Comparison of ENCODE assay signal across 24 cellular contexts in the genomic region with DNA sequence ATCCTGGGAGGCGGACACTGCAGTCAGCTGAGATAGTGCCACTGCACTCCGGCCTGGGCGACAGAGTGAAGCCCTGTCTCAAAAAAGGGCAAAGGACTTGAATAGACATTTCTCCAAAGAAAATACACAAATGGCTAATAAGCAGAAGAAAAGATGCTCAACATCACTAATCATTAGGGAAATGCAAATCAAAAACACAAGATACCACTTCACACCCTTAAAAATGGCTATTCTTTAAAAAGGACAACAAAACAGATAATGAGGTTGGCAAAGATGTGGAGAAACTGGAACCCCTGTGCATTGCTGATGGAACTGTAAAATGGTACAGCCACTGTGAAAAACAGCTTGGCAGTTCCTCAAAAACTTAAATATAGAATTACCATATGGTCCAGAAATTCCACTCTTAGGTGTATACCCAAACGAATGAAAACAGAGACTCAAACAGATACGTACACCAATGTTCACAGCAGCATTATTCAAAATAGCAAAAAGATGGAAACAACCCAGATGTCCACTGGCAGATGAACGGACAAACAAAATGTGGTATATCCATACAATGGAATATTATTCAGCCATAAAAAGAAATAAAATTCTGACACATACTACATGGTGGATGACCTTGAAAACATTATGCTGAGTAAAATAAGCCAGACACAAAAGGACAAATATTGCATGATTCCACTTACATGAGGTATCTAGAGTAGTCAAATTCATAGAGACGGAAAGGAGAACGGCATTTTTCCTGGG. TPM values are rescaled to one million over a fixed set of nuclear protein-coding genes. Genes with fewer than 3 reads are reported as not detected.
A peak's percentile ranks its signal among the peaks of the same experiment; 100 is the strongest.
DNase-seq lines count a peak whose midpoint lies in the region; ATAC-seq, FAIRE-seq and TF ChIP-seq lines count a peak whose summit lies in the region.
"Had no signal": no experiment of that assay in that cellular context is flagged by ENCODE, and none has a peak within 500 bp of the region (broad histone marks: within the 10 kb centered on the region; RNA-seq: fewer than 3 reads in every experiment).

No MANE protein-coding gene starts in this region.

- H3K4me3 ChIP-seq in SK-N-SH (ENCODE audit: low read depth in 2 of 2, low read length in 1 of 2), result no peak overlapping the region
- no peak overlapping the region for H3K4me3 ChIP-seq in HEK293 (ENCODE audit: low read depth, low read length)
- H3K4me3 ChIP-seq in K562, result no peak overlapping the region
- H3K4me3 ChIP-seq: BLaER1 had no signal

- TF ChIP-seq POLR2A in K562 (conservative IDR thresholded peaks at IDR 0.05), result no peak

- H3K4me1 ChIP-seq in SK-N-SH (ENCODE audit: control insufficient read depth in 1 of 2, insufficient read depth in 2 of 2, low read depth in 1 of 2, low read length in 1 of 2) (no peaks in the 10 kb centered on the region), HEK293 (ENCODE audit: control insufficient read depth, insufficient read depth, low read length) (no peaks in the 10 kb centered on the region), K562 (replicated peaks in 1 of 2; ENCODE audit: control insufficient read depth in 2 of 2, insufficient read depth in 2 of 2, low read length in 2 of 2) (no peaks in the 10 kb centered on the region)
- H3K4me1 ChIP-seq: BE2C, BLaER1, Caco-2 had no signal

- in situ Hi-C loops in K562 (cut with MboI), result no loop called here

- 97% methylated on average over 8 of the region's 8 CpGs for WGBS in SK-N-SH (ENCODE audit: low lambda C conversion rate)
- 91% methylated on average over 8 of the region's 8 CpGs for WGBS in K562 (ENCODE audit: insufficient coverage, low coverage, missing lambda C conversion rate)

- no peaks in the 10 kb centered on the region for H3K9me1 ChIP-seq in K562 (ENCODE audit: control insufficient read depth, insufficient read depth, low read length)

- peaks cover 48% of the 10 kb centered on the region for H3K36me3 Mint-ChIP-seq in activated CD4-positive, alpha-beta memory T cell treated with anti-CD3 and anti-CD28 coated beads, Interleukin-2, amount 10 ng/mL, durations not matched to agents 7 days and 5 days (ENCODE audit: low read depth)

- no peak overlapping the region for H3K27ac Mint-ChIP-seq in activated CD4-positive, alpha-beta memory T cell treated with anti-CD3 and anti-CD28 coated beads, Interleukin-2, amount 10 ng/mL, durations not matched to agents 7 days and 5 days
- H3K27ac Mint-ChIP-seq: CD8-positive, alpha-beta T cell had no signal

- no peaks in the 10 kb centered on the region for H3K27me3 Mint-ChIP-seq in activated CD4-positive, alpha-beta memory T cell treated with anti-CD3 and anti-CD28 coated beads, Interleukin-2, amount 10 ng/mL, durations not matched to agents 7 days and 5 days
- H3K27me3 Mint-ChIP-seq: CD4-positive, CD25-positive, alpha-beta regulatory T cell had no signal

- H3K36me3 ChIP-seq in SK-N-SH (replicated peaks in 1 of 2; ENCODE audit: control insufficient read depth in 1 of 2, insufficient read depth in 2 of 2, low read length in 1 of 2), result peaks cover 0 to 64% of the 10 kb centered on the region in 2 experiments
- H3K36me3 ChIP-seq in HEK293 (ENCODE audit: control insufficient read depth in 2 of 2, insufficient read depth in 1 of 2, low read length in 2 of 2), result peaks cover 20 to 47% of the 10 kb centered on the region in 2 experiments
- H3K36me3 ChIP-seq in K562 (ENCODE audit: control insufficient read depth, insufficient read depth, low read length), result peaks cover 8% of the 10 kb centered on the region; the same call in 1 of the 3 replicates

- POLR2A ChIA-PET in SK-N-SH (lab: Yijun Ruan, JAX) (no interaction called here), HEK293 (lab: Yijun Ruan, JAX) (no interaction called here), K562 (lab: Yijun Ruan, JAX) (no interaction called here)
- POLR2A ChIA-PET in activated CD4-positive, alpha-beta memory T cell treated with anti-CD3 and anti-CD28 coated beads, Interleukin-2, amount 10 ng/mL, durations not matched to agents 7 days and 5 days (lab: Charles Lee), result no interaction called here

- H3K9ac ChIP-seq in SK-N-SH (no peak overlapping the region), K562 (ENCODE audit: insufficient read depth in 1 of 2, low read depth in 2 of 2, low read length in 2 of 2) (no peak overlapping the region)
- H3K9ac ChIP-seq: BLaER1 had no signal

- H3K79me2 ChIP-seq in SK-N-SH (ENCODE audit: insufficient read depth) (peaks cover 42% of the 10 kb centered on the region; the same call in 1 of the 2 replicates), K562 (ENCODE audit: control insufficient read depth, insufficient read depth, low read length) (no peaks in the 10 kb centered on the region)

- H4K20me1 ChIP-seq in SK-N-SH (ENCODE audit: insufficient read depth) (no peaks in the 10 kb centered on the region), K562 (replicated peaks; ENCODE audit: control insufficient read depth, insufficient read depth, low read length) (no peaks in the 10 kb centered on the region)
- H4K20me1 ChIP-seq: BLaER1 had no signal

- no peak overlapping the region for H3K4me2 ChIP-seq in SK-N-SH
- no peak overlapping the region for H3K4me2 ChIP-seq in K562 (ENCODE audit: insufficient read depth, low read length)
- H3K4me2 ChIP-seq: BLaER1 had no signal

- H2AFZ ChIP-seq in SK-N-SH (ENCODE audit: low read depth), result no peak overlapping the region
- H2AFZ ChIP-seq in K562 (ENCODE audit: low read depth, low read length), result no peak overlapping the region

- peaks cover 2% of the 10 kb centered on the region for H3K9me3 Mint-ChIP-seq in activated CD4-positive, alpha-beta memory T cell treated with anti-CD3 and anti-CD28 coated beads, Interleukin-2, amount 10 ng/mL, durations not matched to agents 7 days and 5 days
- H3K9me3 Mint-ChIP-seq: CD8-positive, alpha-beta T cell had no signal

- CTCF ChIA-PET in SK-N-SH (lab: Yijun Ruan, JAX) (interaction anchor here (0.7 to 1.5 kb wide), 3 partner anchors 9 to 415 kb away, joined by 3 to 5 read pairs (median 4); no protein-coding TSS in a partner anchor), HEK293 (lab: Yijun Ruan, JAX) (interaction anchor here (0.7 to 1.8 kb wide), 2 partner anchors 9 to 192 kb away, joined by 3 to 6 read pairs; no protein-coding TSS in a partner anchor), K562 (lab: Yijun Ruan, JAX; ENCODE audit: low intra/inter-chr PET ratio) (no interaction called here)
- CTCF ChIA-PET in activated CD4-positive, alpha-beta memory T cell treated with anti-CD3 and anti-CD28 coated beads, Interleukin-2, amount 10 ng/mL, durations not matched to agents 7 days and 5 days (lab: Charles Lee), result interaction anchor here (1.0 kb wide), 1 partner anchor 9 kb away, joined by 3 read pairs; no protein-coding TSS in a partner anchor

- ATAC-seq in SK-N-SH treated with all-trans-retinoic acid at 6 μM for 48 hours (no peak), K562 (no peak), GM18520 (IDR thresholded peaks at IDR 0.05; ENCODE audit: unreplicated experiment) (no peak)
- ATAC-seq: CD8-positive, alpha-beta T cell had no signal

- no peaks in the 10 kb centered on the region for H3K9me2 ChIP-seq in SK-N-SH

- TF ChIP-seq CTCF in SK-N-SH (IDR thresholded peaks at IDR 0.05), result no peak
- no peak for TF ChIP-seq CTCF in HEK293 (tag by site-specific recombination; IDR thresholded peaks at IDR 0.05)
- TF ChIP-seq CTCF in K562 (IDR thresholded peaks at IDR 0.05 in 2 of 3, conservative IDR thresholded peaks at IDR 0.05 in 1 of 3; ENCODE audit: insufficient read depth in 2 of 3, low read depth in 1 of 3, low read length in 3 of 3), result no peak

- no peak overlapping the region for H3K27ac ChIP-seq in SK-N-SH (ENCODE audit: low read depth in 2 of 2, low read length in 1 of 2)
- H3K27ac ChIP-seq in HEK293 (ENCODE audit: extremely low read depth, low read depth, low read length), result no peak overlapping the region
- H3K27ac ChIP-seq in K562 (ENCODE audit: extremely low read depth, low read depth, low read length), result no peak overlapping the region
- H3K27ac ChIP-seq: 22Rv1, BLaER1 had no signal

- FAIRE-seq in K562 (lab: Jason Lieb, UNC) (no peak), urothelium cell line (lab: Jason Lieb, UNC) (peak; percentile 48)
- FAIRE-seq: D721Med, G401.6, GM12892, GM18507 had no signal

- intact Hi-C loops in K562 (cut with micrococcal nuclease), result no loop called here

- peaks cover 11% of the 10 kb centered on the region; the same call in 1 of the 2 replicates for H3K9me3 ChIP-seq in SK-N-SH
- H3K9me3 ChIP-seq in HEK293 (ENCODE audit: control insufficient read depth, insufficient read depth, low read depth, low read length), result 0 out of 2 replicates have a peak, but pooled peaks cover 2% of the 10 kb centered on the region
- H3K9me3 ChIP-seq in K562 (replicated peaks; ENCODE audit: control insufficient read depth, insufficient read depth, low read depth, low read length), result no peaks in the 10 kb centered on the region
- H3K9me3 ChIP-seq: Caco-2 had no signal

- no TSS peak for BruUV-seq in K562 (replicated peaks; lab: Mats Ljungman, UMichigan)

- H3F3A ChIP-seq in SK-N-SH (replicated peaks; ENCODE audit: insufficient read depth), result peaks cover 4% of the 10 kb centered on the region

- H3K4me3 Mint-ChIP-seq in activated CD4-positive, alpha-beta memory T cell treated with anti-CD3 and anti-CD28 coated beads, Interleukin-2, amount 10 ng/mL, durations not matched to agents 7 days and 5 days, result no peak overlapping the region
- H3K4me3 Mint-ChIP-seq: CD14-positive monocyte; CD4-positive, CD25-positive, alpha-beta regulatory T cell; CD8-positive, alpha-beta T cell had no signal

- no peak for DNase-seq in SK-N-SH
- no peak for DNase-seq in K562 (ENCODE audit: extremely low read depth in 1 of 4, low spot score in 3 of 4)
- no peak for DNase-seq in urothelium cell line (ENCODE audit: low spot score)
- no peak for DNase-seq in activated CD4-positive, alpha-beta memory T cell treated with anti-CD3 and anti-CD28 coated beads, Interleukin-2, amount 10 ng/mL, durations not matched to agents 7 days and 5 days
- no peak for DNase-seq in HUDEP-2 (lab: John Stamatoyannopoulos, UW; ENCODE audit: unreplicated experiment in 76 of 76)
- DNase-seq: ACHN; BE2C; C1 segment of cervical spinal cord; Caco-2; Calu3; CD4-positive, CD25-positive, alpha-beta regulatory T cell; CD8-positive, alpha-beta T cell; DMS79 treated with DMSO at 0.1 percent for 48 hours; GF-D8 had no signal

- TF ChIP-seq RAD21 in SK-N-SH (IDR thresholded peaks at IDR 0.05; ENCODE audit: low read length) (no peak), K562 (CRISPR knock-in tag; conservative IDR thresholded peaks at IDR 0.05 in 1 of 2, IDR thresholded peaks at IDR 0.05 in 1 of 2) (no peak)

- no peaks in the 10 kb centered on the region for H3K4me1 Mint-ChIP-seq in activated CD4-positive, alpha-beta memory T cell treated with anti-CD3 and anti-CD28 coated beads, Interleukin-2, amount 10 ng/mL, durations not matched to agents 7 days and 5 days
- H3K4me1 Mint-ChIP-seq: CD14-positive monocyte had no signal

- H3K27me3 ChIP-seq in SK-N-SH (ENCODE audit: insufficient read depth) (no peaks in the 10 kb centered on the region), K562 (ENCODE audit: control insufficient read depth in 2 of 2, insufficient read depth in 2 of 2, low read length in 2 of 2) (no peaks in the 10 kb centered on the region)
- H3K27me3 ChIP-seq: BE2C, BLaER1 had no signal

- TF ChIP-seq EP300 in SK-N-SH (IDR thresholded peaks at IDR 0.05; ENCODE audit: borderline replicate concordance in 1 of 2, low read depth in 1 of 2, low read length in 1 of 2), result no peak
- TF ChIP-seq EP300 in K562 (IDR thresholded peaks at IDR 0.05; ENCODE audit: low read length), result no peak

RNA-seq across cellular contexts. Expression of a gene that starts 35.5 kb away (rescaled TPM):
- polyA plus RNA-seq in SK-N-SH (2012; rRNA removed) (2.0 and 2.2 TPM in 2 replicates), K562 (2011; rRNA removed) (14.4 and 17.4 TPM in 2 replicates), K562 (2014; fragmentation: Illumina TruSeq; extraction: Trizol) (10.1 and 10.3 TPM in 2 replicates), K562 (2014; fragmentation: Nextera tagmentation; extraction: Ambion mirVana) (1 to 10 TPM; 2.4 to 3.6 TPM), K562 (2014; rRNA removed) (9.1 and 11.2 TPM in 2 replicates)
- polyA plus RNA-seq in SK-N-SH (2012; cell fraction: cytosol; rRNA removed), result 2.5 TPM in 2 replicates
- 1.9 and 4.7 TPM in 2 replicates for polyA plus RNA-seq in SK-N-SH (2012; cell fraction: nucleus; rRNA removed)
- total RNA-seq in K562 (2011; cell fraction: chromatin; rRNA removed; ENCODE audit: low replicate concordance), result 43.6 and 131 TPM in 2 replicates
- 15.2 and 23.4 TPM in 2 replicates for total RNA-seq in K562 (2011; cell fraction: nucleolus; rRNA removed)
- 46.1 and 76.3 TPM in 2 replicates for total RNA-seq in K562 (2011; cell fraction: nucleoplasm; rRNA removed)
- total RNA-seq in K562 (2014; rRNA removed) (10.3 and 11.0 TPM in 2 replicates), K562 (2014; rRNA removed; fragmentation: Illumina TruSeq; extraction: Trizol) (16.8 and 18.6 TPM in 2 replicates), K562 (2015; rRNA removed; fragmentation: Illumina TruSeq; extraction: Trizol) (14.9 and 17.5 TPM in 2 replicates), K562 (2021) (9.7 and 11.7 TPM in 2 replicates)
- 1.9 and 5.6 TPM in 2 replicates for polyA plus RNA-seq in K562 (2011; cell fraction: cytosol; rRNA removed)
- polyA plus RNA-seq in K562 (2011; cell fraction: nucleus; rRNA removed), result 11.9 and 18.2 TPM in 2 replicates
- polyA plus RNA-seq in K562 (2012), result 5.3 and 6.3 TPM in 2 replicates
- polyA minus RNA-seq in K562 (2011; rRNA and poly(A)+ RNA removed), result 55.1 and 57.7 TPM in 2 replicates
- polyA minus RNA-seq in K562 (2011; cell fraction: cytosol; rRNA and poly(A)+ RNA removed), result 7.3 and 9.8 TPM in 2 replicates
- polyA minus RNA-seq in K562 (2011; cell fraction: nucleus; rRNA and poly(A)+ RNA removed), result 28.5 and 46.5 TPM in 2 replicates
- 10 to 100 TPM; 20.1 to 21.7 TPM for total RNA-seq in activated CD4-positive, alpha-beta memory T cell treated with anti-CD3 and anti-CD28 coated beads, Interleukin-2, amount 10 ng/mL, durations not matched to agents 7 days and 5 days
